In the genomic region with DNA sequence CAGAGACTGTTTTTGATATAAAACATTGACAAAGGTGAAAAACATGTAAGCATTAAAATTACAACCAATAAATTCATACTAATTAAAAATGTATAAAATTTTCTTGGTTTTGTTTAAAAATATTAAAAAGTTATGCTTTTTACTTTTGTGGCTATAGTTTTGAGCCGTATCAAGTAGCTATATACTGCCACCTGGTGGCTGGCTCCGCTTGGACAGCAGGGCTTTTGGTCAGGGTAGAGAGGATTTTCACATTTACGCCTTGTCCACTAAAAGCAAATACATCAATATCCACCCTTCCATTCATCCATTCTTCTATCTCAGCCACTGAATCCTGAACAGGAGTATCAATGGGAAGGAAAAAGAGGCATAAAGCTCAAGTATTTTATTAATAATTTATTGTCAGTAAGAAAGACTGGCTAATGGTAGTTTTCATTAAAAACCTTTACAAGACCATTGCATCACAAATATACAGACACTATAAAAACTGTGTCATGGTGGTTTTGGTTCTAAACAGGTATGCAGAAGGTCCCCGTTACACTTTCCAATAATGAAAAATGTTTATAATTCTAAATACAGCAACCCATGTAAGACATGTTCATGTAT, we compare ENCODE assay signal across 9 cellular contexts. TPM values are rescaled to one million over a fixed set of nuclear protein-coding genes. Genes with fewer than 3 reads are reported as not detected.
DNase-seq lines count a peak whose midpoint lies in the region; ATAC-seq and TF ChIP-seq lines count a peak whose summit lies in the region.
"Had no signal": no experiment of that assay in that cellular context is flagged by ENCODE, and none has a peak within 500 bp of the region (broad histone marks: within the 10 kb centered on the region; RNA-seq: fewer than 3 reads in every experiment).

No MANE protein-coding gene starts in this region.

- H3K9me3 ChIP-seq in A673 (ENCODE audit: low read depth, low read length, poor library complexity, severe bottlenecking), result no peaks in the 10 kb centered on the region

- no peak overlapping the region for H3K27ac ChIP-seq in A673 (ENCODE audit: low read depth, low read length, poor library complexity, severe bottlenecking)

- peaks cover 24% of the 10 kb centered on the region for H3K36me3 ChIP-seq in A673 (ENCODE audit: insufficient read depth, low read length, poor library complexity, severe bottlenecking)

- H3K4me3 ChIP-seq in A673 (ENCODE audit: low read depth, low read length, poor library complexity, severe bottlenecking) (no peak overlapping the region), GM12864 (ENCODE audit: low read depth, low read length) (no peak overlapping the region)

- H3K9me3 Mint-ChIP-seq in activated naive CD4-positive, alpha-beta T cell treated with anti-CD3 and anti-CD28 coated beads for 36 hours, result peaks cover under 1% of the 10 kb centered on the region
- H3K9me3 Mint-ChIP-seq: IgD-negative memory B cell had no signal

- peak; percentile 94 for TF ChIP-seq CTCF in A673 (conservative IDR thresholded peaks at IDR 0.05; ENCODE audit: low read depth, low read length)
- TF ChIP-seq CTCF in GM12864 (IDR thresholded peaks at IDR 0.05; ENCODE audit: low read depth, low read length, missing control alignments), result peak; percentile 75

- POLR2A ChIA-PET in A673 (lab: Charles Lee; ENCODE audit: low non-redundant PET), result no interaction called here

- H3K27ac Mint-ChIP-seq in activated naive CD4-positive, alpha-beta T cell treated with anti-CD3 and anti-CD28 coated beads for 36 hours, result no peak overlapping the region
- H3K27ac Mint-ChIP-seq: IgD-negative memory B cell had no signal

- H3K4me1 ChIP-seq in A673 (ENCODE audit: insufficient read depth, low read length, poor library complexity, severe bottlenecking), result no peaks in the 10 kb centered on the region

- H3K36me3 Mint-ChIP-seq in activated naive CD4-positive, alpha-beta T cell treated with anti-CD3 and anti-CD28 coated beads for 36 hours (ENCODE audit: low read depth), result no peaks in the 10 kb centered on the region

- no TSS peak for BruUV-seq in A673 (replicated peaks; lab: Mats Ljungman, UMichigan)

- no peaks in the 10 kb centered on the region for H3K4me1 Mint-ChIP-seq in activated naive CD4-positive, alpha-beta T cell treated with anti-CD3 and anti-CD28 coated beads for 36 hours (ENCODE audit: low read depth)
- H3K4me1 Mint-ChIP-seq: IgD-negative memory B cell had no signal

- intact Hi-C loops in A673 (cut with micrococcal nuclease; ENCODE audit: unreplicated experiment) (loop anchor here (1.0 kb wide), 1 partner anchor 290 kb away; no protein-coding TSS in a partner anchor), head of caudate nucleus (cut with DNase I) (loop anchor here (5.0 kb wide), 1 partner anchor 290 kb away; no protein-coding TSS in a partner anchor)
- intact Hi-C loops in activated naive CD4-positive, alpha-beta T cell treated with anti-CD3 and anti-CD28 coated beads for 36 hours (cut with micrococcal nuclease), result loop anchor here (1.0 to 2.0 kb wide), 4 partner anchors 114 to 519 kb away; no protein-coding TSS in a partner anchor

- peaks cover 2% of the 10 kb centered on the region for H3K27me3 Mint-ChIP-seq in activated naive CD4-positive, alpha-beta T cell treated with anti-CD3 and anti-CD28 coated beads for 36 hours (ENCODE audit: low read depth)

- CTCF ChIA-PET in A673 (lab: Charles Lee), result interaction anchor here (1.0 kb wide), 1 partner anchor 289 kb away, joined by 3 read pairs; no protein-coding TSS in a partner anchor
- CTCF ChIA-PET in activated naive CD4-positive, alpha-beta T cell treated with anti-CD3 and anti-CD28 coated beads for 36 hours (lab: Charles Lee), result interaction anchor here (0.8 to 3.0 kb wide), 9 partner anchors 9 to 520 kb away, joined by 3 to 28 read pairs (median 4); no protein-coding TSS in a partner anchor

- no peak overlapping the region for H3K4me3 Mint-ChIP-seq in activated naive CD4-positive, alpha-beta T cell treated with anti-CD3 and anti-CD28 coated beads for 36 hours
- H3K4me3 Mint-ChIP-seq: IgD-negative memory B cell had no signal

- no peaks in the 10 kb centered on the region for H3K27me3 ChIP-seq in A673 (replicated peaks; ENCODE audit: insufficient read depth, low read depth, low read length, poor library complexity)

- peak; percentile 77 for ATAC-seq in HG02970 (IDR thresholded peaks at IDR 0.05; ENCODE audit: low FRiP score, unreplicated experiment)

- DNase-seq in A673 (ENCODE audit: low spot score), result peak; percentile 58
- DNase-seq in GM12864 (ENCODE audit: low read depth), result peak; percentile 10
- DNase-seq in SHP77 (lab: John Stamatoyannopoulos, UW), result peak; percentile 1 to 12
- peak; percentile 79 for DNase-seq in activated naive CD4-positive, alpha-beta T cell treated with anti-CD3 and anti-CD28 coated beads for 36 hours
- DNase-seq in head of caudate nucleus, result peak; percentile 42 to 93 (median 80)
- DNase-seq in retina, result peak; percentile 69
- DNase-seq in NCI-H2029 (lab: John Stamatoyannopoulos, UW), result no peak

RNA-seq across cellular contexts. Expression of a gene that starts 32.1 kb away (rescaled TPM):
- 1.2 and 3.0 TPM in 2 replicates for total RNA-seq in A673 (2021)
- total RNA-seq in activated naive CD4-positive, alpha-beta T cell treated with anti-CD3 and anti-CD28 coated beads for 36 hours, result not detected
